29 cellular contexts compared by ENCODE assay signal in the genomic region with DNA sequence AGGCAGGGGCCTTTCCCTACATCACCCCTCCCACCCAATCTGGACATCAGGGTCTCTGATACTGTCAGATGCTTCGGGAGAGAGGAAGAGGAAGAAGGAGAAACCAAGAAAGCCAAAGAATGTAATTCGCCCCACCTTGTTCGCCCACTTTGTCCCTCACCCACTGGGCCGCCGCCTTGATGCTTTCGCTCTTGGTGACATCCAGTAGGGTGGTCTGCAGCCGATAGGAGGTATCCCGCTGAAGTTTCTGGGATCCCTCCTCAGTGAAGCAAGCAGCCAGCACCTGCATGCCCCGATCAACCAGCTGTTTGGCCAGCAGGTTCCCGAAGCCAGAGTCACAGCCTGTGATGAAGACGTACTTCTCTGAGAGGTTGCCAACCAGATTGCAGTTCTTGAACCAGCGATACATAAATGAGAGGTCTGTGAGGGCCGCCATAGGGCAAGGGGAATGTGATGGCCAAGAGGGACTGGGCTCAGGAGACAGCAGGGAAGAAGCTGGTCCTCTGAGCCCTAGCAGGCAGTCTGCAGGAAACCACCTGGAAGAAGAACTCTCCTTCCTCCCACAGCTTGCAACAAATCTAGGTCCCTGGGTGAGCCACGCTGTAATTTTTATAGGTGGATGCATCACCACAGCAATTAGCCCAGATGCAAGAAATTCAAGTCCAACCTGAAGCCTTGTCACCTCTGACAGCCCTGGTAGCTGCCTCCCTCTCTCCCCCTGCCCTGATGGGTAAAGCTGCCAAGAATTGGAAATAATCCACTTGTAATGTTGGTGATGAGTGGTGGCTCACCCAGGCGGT. TPM values are rescaled to one million over a fixed set of nuclear protein-coding genes. Genes with fewer than 3 reads are reported as not detected.
DNase-seq lines count a peak whose midpoint lies in the region; ATAC-seq and TF ChIP-seq lines count a peak whose summit lies in the region.
"Had no signal": no experiment of that assay in that cellular context is flagged by ENCODE, and none has a peak within 500 bp of the region (broad histone marks: within the 10 kb centered on the region; RNA-seq: fewer than 3 reads in every experiment).

TSS of gene SDR9C7 (minus strand) at position 583 of the 800 bp plus-strand sequence. CDS start at position 436, 147 bp downstream.

- peaks cover 43% of the 10 kb centered on the region for H3K4me1 Mint-ChIP-seq in CD14-positive monocyte
- H3K4me1 Mint-ChIP-seq in stimulated activated memory B cell treated with anti-CD40 and anti-IgM and Interleukin-4, amounts not matched to agents 10 μg/mL and 1 μg/mL and 100 μg/mL, for 72 hours: no peaks in the 10 kb centered on the region

- H3F3A ChIP-seq in smooth muscle cell (ENCODE audit: low read depth): no peaks in the 10 kb centered on the region

- 97% methylated on average over 15 of the region's 15 CpGs for WGBS in smooth muscle cell (ENCODE audit: low lambda C conversion rate)
- WGBS in aorta, 2 donors: 90 to 92% methylated on average over 15 of the region's 15 CpGs

- no peaks in the 10 kb centered on the region for H3K9me3 ChIP-seq in smooth muscle cell (replicated peaks; ENCODE audit: low read depth)
- no peaks in the 10 kb centered on the region for H3K9me3 ChIP-seq in aorta (ENCODE audit: control insufficient read depth, low read length)
- H3K9me3 ChIP-seq: BE2C, breast epithelium had no signal

- TF ChIP-seq CTCF in CD14-positive monocyte (IDR thresholded peaks at IDR 0.05) (no peak), VCaP (conservative IDR thresholded peaks at IDR 0.05) (no peak), smooth muscle cell (IDR thresholded peaks at IDR 0.05; ENCODE audit: borderline replicate concordance, insufficient read depth, poor library complexity, severe bottlenecking) (no peak)

- H3K4me3 Mint-ChIP-seq in CD14-positive monocyte: no peak within 1 kb of the TSS
- no peak within 1 kb of the TSS for H3K4me3 Mint-ChIP-seq in stimulated activated memory B cell treated with anti-CD40 and anti-IgM and Interleukin-4, amounts not matched to agents 10 μg/mL and 1 μg/mL and 100 μg/mL, for 72 hours
- H3K4me3 Mint-ChIP-seq: activated CD8-positive, alpha-beta T cell treated with anti-CD3 and anti-CD28 coated beads for 36 hours; nephron had no signal

- intact Hi-C loops in CD14-positive monocyte (cut with micrococcal nuclease) (loop anchor here in 1 of 2 donors (5.0 kb wide), 1 partner anchor 528 kb away; no protein-coding TSS in a partner anchor), aorta (cut with DNase I) (no loop called here)

- H4K20me1 ChIP-seq in smooth muscle cell (ENCODE audit: low read depth): no peaks in the 10 kb centered on the region

- H3K4me2 ChIP-seq in smooth muscle cell: no peak within 1 kb of the TSS

- H2AFZ ChIP-seq in smooth muscle cell (ENCODE audit: low read depth): no peak within 1 kb of the TSS

- H3K9me3 Mint-ChIP-seq in CD14-positive monocyte: peaks cover 0 to 7% (median 0%) of the 10 kb centered on the region in 7 donors
- H3K9me3 Mint-ChIP-seq in stimulated activated memory B cell treated with anti-CD40 and anti-IgM and Interleukin-4, amounts not matched to agents 10 μg/mL and 1 μg/mL and 100 μg/mL, for 72 hours: no peaks in the 10 kb centered on the region
- H3K9me3 Mint-ChIP-seq: activated CD8-positive, alpha-beta T cell treated with anti-CD3 and anti-CD28 coated beads for 36 hours; activated naive CD4-positive, alpha-beta T cell treated with anti-CD3 and anti-CD28 coated beads, Interleukin-2, amount 50 U/mL, for 72 hours; nephron had no signal

- H3K27ac ChIP-seq in VCaP: peak within 1 kb of the TSS; percentile 39
- peak within 1 kb of the TSS; percentile 65 for H3K27ac ChIP-seq in smooth muscle cell (ENCODE audit: low read depth)
- no peak within 1 kb of the TSS for H3K27ac ChIP-seq in aorta (ENCODE audit: low read depth in 1 of 2, low read length in 2 of 2)
- H3K27ac ChIP-seq: breast epithelium, parathyroid adenoma had no signal

- peak; percentile 70 for ATAC-seq in esophagus mucosa
- ATAC-seq in aorta (ENCODE audit: low FRiP score): no peak
- no peak for ATAC-seq in stimulated activated memory B cell treated with anti-CD40 and anti-IgM and Interleukin-4, amounts not matched to agents 10 μg/mL and 1 μg/mL and 100 μg/mL, for 72 hours
- ATAC-seq: activated CD8-positive, alpha-beta T cell treated with anti-CD3 and anti-CD28 coated beads for 36 hours; activated naive CD4-positive, alpha-beta T cell treated with anti-CD3 and anti-CD28 coated beads, Interleukin-2, amount 50 U/mL, for 72 hours; HepG2 had no signal

- H3K27me3 ChIP-seq in smooth muscle cell (ENCODE audit: low read depth): no peaks in the 10 kb centered on the region
- H3K27me3 ChIP-seq in aorta (ENCODE audit: control insufficient read depth in 1 of 2, insufficient read depth in 2 of 2, low read length in 1 of 2): no peaks in the 10 kb centered on the region
- H3K27me3 ChIP-seq: BE2C, breast epithelium had no signal

- H3K27me3 Mint-ChIP-seq in CD14-positive monocyte (ENCODE audit: low read depth in 3 of 3): peaks cover 2 to 6% (median 2%) of the 10 kb centered on the region in 3 donors
- H3K27me3 Mint-ChIP-seq in stimulated activated memory B cell treated with anti-CD40 and anti-IgM and Interleukin-4, amounts not matched to agents 10 μg/mL and 1 μg/mL and 100 μg/mL, for 72 hours: peaks cover 19% of the 10 kb centered on the region

- H3K9ac ChIP-seq in smooth muscle cell (ENCODE audit: low read depth): no peak within 1 kb of the TSS
- H3K9ac ChIP-seq: parathyroid adenoma had no signal

- H3K4me3 ChIP-seq in smooth muscle cell (no peak within 1 kb of the TSS), aorta (ENCODE audit: low read length in 2 of 2) (no peak within 1 kb of the TSS)
- H3K4me3 ChIP-seq: breast epithelium had no signal

- no peaks in the 10 kb centered on the region for H3K36me3 Mint-ChIP-seq in CD14-positive monocyte
- no peaks in the 10 kb centered on the region for H3K36me3 Mint-ChIP-seq in stimulated activated memory B cell treated with anti-CD40 and anti-IgM and Interleukin-4, amounts not matched to agents 10 μg/mL and 1 μg/mL and 100 μg/mL, for 72 hours
- H3K36me3 Mint-ChIP-seq: activated naive CD4-positive, alpha-beta T cell treated with anti-CD3 and anti-CD28 coated beads, Interleukin-2, amount 50 U/mL, for 72 hours had no signal

- H3K36me3 ChIP-seq in smooth muscle cell (ENCODE audit: low read depth) (no peaks in the 10 kb centered on the region), aorta (ENCODE audit: control insufficient read depth in 1 of 2, insufficient read depth in 2 of 2, low read length in 1 of 2) (no peaks in the 10 kb centered on the region)
- H3K36me3 ChIP-seq: BE2C, breast epithelium had no signal

- DNase-seq in CD14-positive monocyte (ENCODE audit: low spot score) (no peak), smooth muscle cell (lab: John Stamatoyannopoulos, UW; ENCODE audit: unreplicated experiment) (no peak), aorta (no peak), OCI-M1 (lab: John Stamatoyannopoulos, UW) (no peak)
- DNase-seq: activated CD8-positive, alpha-beta T cell treated with anti-CD3 and anti-CD28 coated beads for 36 hours; amygdala; BE2C; DMS153; HCEC 1CT; hippocampal formation; NCI-H1417 treated with DMSO at 0.1 percent for 48 hours; NCI-H2029 treated with DMSO at 0.1 percent for 48 hours; NCI-H226; NCI-H526 treated with DMSO at 0.1 percent for 48 hours; retina; SIG-M5; stimulated activated naive CD4-positive, alpha-beta T cell treated with Interleukin-2 at 50 U/mL for 16 hours had no signal

- no peaks in the 10 kb centered on the region for H3K79me2 ChIP-seq in smooth muscle cell (ENCODE audit: low read depth)
- H3K79me2 ChIP-seq: parathyroid adenoma had no signal

- peak within 1 kb of the TSS; percentile 76 to 93 (median 87) for H3K27ac Mint-ChIP-seq in CD14-positive monocyte
- no peak within 1 kb of the TSS for H3K27ac Mint-ChIP-seq in stimulated activated memory B cell treated with anti-CD40 and anti-IgM and Interleukin-4, amounts not matched to agents 10 μg/mL and 1 μg/mL and 100 μg/mL, for 72 hours
- H3K27ac Mint-ChIP-seq: activated CD8-positive, alpha-beta T cell treated with anti-CD3 and anti-CD28 coated beads for 36 hours; activated naive CD4-positive, alpha-beta T cell treated with anti-CD3 and anti-CD28 coated beads, Interleukin-2, amount 50 U/mL, for 72 hours had no signal

- peaks cover 12% of the 10 kb centered on the region for H3K4me1 ChIP-seq in smooth muscle cell (ENCODE audit: low read depth)
- H3K4me1 ChIP-seq in aorta (ENCODE audit: control insufficient read depth in 1 of 2, insufficient read depth in 2 of 2, low read length in 2 of 2): no peaks in the 10 kb centered on the region
- H3K4me1 ChIP-seq: breast epithelium had no signal

RNA-seq across cellular contexts. Expression of gene SDR9C7, which starts in this region (rescaled TPM):
- not detected for polyA plus RNA-seq in CD14-positive monocyte
- total RNA-seq in esophagus mucosa: 26.0 TPM
- 1.1 and 4.4 TPM in 2 replicates for total RNA-seq in smooth muscle cell
- 0.83 and 0.97 TPM in 2 replicates for polyA plus RNA-seq in smooth muscle cell
- total RNA-seq in aorta: under 1 TPM in 1 of 2 donors, not detected in 1; 0.48 TPM
- under 1 TPM in 1 of 2 donors, not detected in 1; 0.18 TPM for polyA plus RNA-seq in aorta
- total RNA-seq: activated CD8-positive, alpha-beta T cell treated with anti-CD3 and anti-CD28 coated beads for 36 hours; activated naive CD4-positive, alpha-beta T cell treated with anti-CD3 and anti-CD28 coated beads, Interleukin-2, amount 50 U/mL, for 72 hours; breast epithelium; fibroblast of lung; HepG2; lung microvascular endothelial cell; skeletal muscle tissue; T-helper 2 cell treated with Interferon-gamma antibody and Interleukin-4, amounts not matched to agents 100 ng/mL and 5 ng/mL, for 36 hours had no signal
- polyA plus RNA-seq: fibroblast of lung had no signal

Comparison
In these comparisons a context has a peak if more than half of its experiments do, and no peak if none do; other contexts are left out.
1. H3K27ac ChIP-seq: peak in VCaP (single experiment) and smooth muscle cell (single experiment); none in aorta (0 of 2).